8 cellular contexts compared by ENCODE assay signal in genomic region chr6:34982424-34982852, GRCh38.
DNase-seq lines count a peak whose midpoint lies in the region; TF ChIP-seq lines count a peak whose summit lies in the region.

No MANE protein-coding gene starts in this region.

- H3K4me1 Mint-ChIP-seq in H9 = peaks cover 6% of the 10 kb centered on the region in 2 experiments
- H3K4me1 Mint-ChIP-seq in glutamatergic neuron (ENCODE audit: low read depth, unreplicated experiment) = peaks cover 6% of the 10 kb centered on the region
- no peaks in the 10 kb centered on the region for H3K4me1 Mint-ChIP-seq in T-helper 2 cell treated with Interferon-gamma antibody and Interleukin-4, amounts not matched to agents 5 μg/mL and 100 μg/mL, for 36 hours (ENCODE audit: low read depth)

- TF ChIP-seq CTCF in A673 (conservative IDR thresholded peaks at IDR 0.05; ENCODE audit: low read depth, low read length) (peak; percentile 65), H9 (conservative IDR thresholded peaks at IDR 0.05) (peak; percentile 31; the same call in 2 of the 3 replicates), VCaP (conservative IDR thresholded peaks at IDR 0.05) (peak; percentile 48), glutamatergic neuron (IDR thresholded peaks at IDR 0.05; ENCODE audit: partially characterized antibody, unreplicated experiment) (no peak)

- H3K4me3 Mint-ChIP-seq in H9 (no peak overlapping the region), glutamatergic neuron (ENCODE audit: unreplicated experiment) (no peak overlapping the region)
- no peak overlapping the region for H3K4me3 Mint-ChIP-seq in T-helper 2 cell treated with Interferon-gamma antibody and Interleukin-4, amounts not matched to agents 5 μg/mL and 100 μg/mL, for 36 hours

- H3K9me3 ChIP-seq in A673 (ENCODE audit: low read depth, low read length, poor library complexity, severe bottlenecking) = no peaks in the 10 kb centered on the region
- no peaks in the 10 kb centered on the region for H3K9me3 ChIP-seq in H9 (ENCODE audit: control insufficient read depth, low read depth, low read length)

- H3K14ac ChIP-seq in H9 (ENCODE audit: insufficient read depth, low read length) = no peak overlapping the region

- H4K91ac ChIP-seq in H9 (ENCODE audit: insufficient read length, low read depth, low read length) = no peak overlapping the region

- no peak overlapping the region for H2BK20ac ChIP-seq in H9 (ENCODE audit: low read depth, low read length, poor library complexity, severe bottlenecking)

- CTCF ChIA-PET in A673 (lab: Charles Lee) = no interaction called here

- H3K36me3 Mint-ChIP-seq in H9 (ENCODE audit: insufficient read depth in 1 of 3, low read depth in 3 of 3) (peaks cover 9 to 41% (median 37%) of the 10 kb centered on the region in 3 experiments; a peak in 6 of 7 replicates), glutamatergic neuron (ENCODE audit: unreplicated experiment) (no peaks in the 10 kb centered on the region)
- peaks cover 5% of the 10 kb centered on the region for H3K36me3 Mint-ChIP-seq in T-helper 2 cell treated with Interferon-gamma antibody and Interleukin-4, amounts not matched to agents 5 μg/mL and 100 μg/mL, for 36 hours (ENCODE audit: low read depth)

- H3K23ac ChIP-seq in H9 (ENCODE audit: insufficient read length, low read depth, low read length) = no peak overlapping the region

- H3K4ac ChIP-seq in H9 (ENCODE audit: low read depth, low read length) = no peak overlapping the region

- peaks cover 17% of the 10 kb centered on the region for H3K4me1 ChIP-seq in A673 (ENCODE audit: insufficient read depth, low read length, poor library complexity, severe bottlenecking)
- H3K4me1 ChIP-seq in H9 (ENCODE audit: insufficient read depth, low read length) = no peaks in the 10 kb centered on the region

- no peaks in the 10 kb centered on the region for H3K79me2 ChIP-seq in H9 (ENCODE audit: insufficient read depth, low read length)

- peaks cover 23% of the 10 kb centered on the region for H3K36me3 ChIP-seq in A673 (ENCODE audit: insufficient read depth, low read length, poor library complexity, severe bottlenecking)

- DNase-seq in A673 (ENCODE audit: low spot score) (peak; percentile 73), H9 (no peak), iris pigment epithelial cell (ENCODE audit: low read depth) (peak; percentile 24), glutamatergic neuron (no peak), T1000 (lab: John Stamatoyannopoulos, UW) (no peak)
- DNase-seq in stimulated activated CD4-positive, alpha-beta T cell treated with anti-CD3 and anti-CD28 coated beads, Interleukin-4, amount 100 ng/mL, for 1 hour = no peak
- DNase-seq in T-helper 2 cell treated with Interferon-gamma antibody and Interleukin-4, amounts not matched to agents 5 μg/mL and 100 μg/mL, for 36 hours (ENCODE audit: low spot score) = no peak

- H3K9me3 Mint-ChIP-seq in H9 (no peaks in the 10 kb centered on the region), glutamatergic neuron (ENCODE audit: unreplicated experiment) (no peaks in the 10 kb centered on the region)
- H3K9me3 Mint-ChIP-seq in T-helper 2 cell treated with Interferon-gamma antibody and Interleukin-4, amounts not matched to agents 5 μg/mL and 100 μg/mL, for 36 hours = no peaks in the 10 kb centered on the region

- no peak overlapping the region for H3K18ac ChIP-seq in H9 (ENCODE audit: insufficient read length, low read depth, low read length)

- H3K9ac ChIP-seq in H9 (ENCODE audit: extremely low read depth, insufficient read length, low read length) = no peak overlapping the region

- no peak overlapping the region for H2BK5ac ChIP-seq in H9 (ENCODE audit: insufficient read length, low read length)

- H2AK5ac ChIP-seq in H9 (ENCODE audit: insufficient read length, low read length) = no peak overlapping the region

- POLR2A ChIA-PET in A673 (lab: Charles Lee; ENCODE audit: low non-redundant PET) = no interaction called here

- H3K27ac ChIP-seq in A673 (ENCODE audit: low read depth, low read length, poor library complexity, severe bottlenecking) (no peak overlapping the region), H9 (ENCODE audit: insufficient read length, low read depth, low read length) (no peak overlapping the region), VCaP (no peak overlapping the region)

- no peak overlapping the region for H3K4me2 ChIP-seq in H9 (ENCODE audit: insufficient read depth, insufficient read length, low read length)

- no peaks in the 10 kb centered on the region for H3K79me1 ChIP-seq in H9 (ENCODE audit: insufficient read depth, low read depth, low read length, poor library complexity, severe bottlenecking)

- H2AFZ ChIP-seq in H9 (ENCODE audit: low read length) = no peak overlapping the region

- H3K27me3 ChIP-seq in A673 (replicated peaks; ENCODE audit: insufficient read depth, low read depth, low read length, poor library complexity) (no peaks in the 10 kb centered on the region), H9 (ENCODE audit: insufficient read depth, low read length) (no peaks in the 10 kb centered on the region)

- no peak overlapping the region for H4K5ac ChIP-seq in H9 (ENCODE audit: insufficient read length, low read depth, low read length)

- H3K27ac Mint-ChIP-seq in H9 = peak overlapping the region in 2 of 3 experiments; percentile 17 to 60; a peak in 2 of 7 replicates
- H3K27ac Mint-ChIP-seq in glutamatergic neuron (ENCODE audit: unreplicated experiment) = no peak overlapping the region
- H3K27ac Mint-ChIP-seq in T-helper 2 cell treated with Interferon-gamma antibody and Interleukin-4, amounts not matched to agents 5 μg/mL and 100 μg/mL, for 36 hours = no peak overlapping the region

- H3K4me3 ChIP-seq in A673 (ENCODE audit: low read depth, low read length, poor library complexity, severe bottlenecking) = no peak overlapping the region

- no CpG with 5 or more reads among the region's 11 CpGs for WGBS in H9 (ENCODE audit: extremely low coverage, insufficient read length, low lambda C conversion rate)

- H2BK120ac ChIP-seq in H9 (ENCODE audit: low read depth, low read length, poor library complexity, severe bottlenecking) = no peak overlapping the region

- no peak overlapping the region for H2BK15ac ChIP-seq in H9 (ENCODE audit: low read depth, low read length)

- H3T11ph ChIP-seq in H9 (ENCODE audit: low read length) = no peak overlapping the region

- H2BK12ac ChIP-seq in H9 (ENCODE audit: insufficient read length, low read depth, low read length) = no peak overlapping the region

- no peak overlapping the region for H4K8ac ChIP-seq in H9 (replicated peaks; ENCODE audit: insufficient read length, low read depth, low read length)

- H3K27me3 Mint-ChIP-seq in H9 (ENCODE audit: low read depth) = no peaks in the 10 kb centered on the region
- no peaks in the 10 kb centered on the region for H3K27me3 Mint-ChIP-seq in glutamatergic neuron (ENCODE audit: unreplicated experiment)
- no peaks in the 10 kb centered on the region for H3K27me3 Mint-ChIP-seq in T-helper 2 cell treated with Interferon-gamma antibody and Interleukin-4, amounts not matched to agents 5 μg/mL and 100 μg/mL, for 36 hours (ENCODE audit: low read depth)

- intact Hi-C loops in A673 (cut with micrococcal nuclease; ENCODE audit: unreplicated experiment) = no loop called here

- H3K23me2 ChIP-seq in H9 (ENCODE audit: insufficient read length, low read depth, low read length, poor library complexity, severe bottlenecking) = no peaks in the 10 kb centered on the region

- no peak overlapping the region for H3K56ac ChIP-seq in H9 (ENCODE audit: insufficient read length, low read depth, low read length)

- BruUV-seq in A673 (replicated peaks; lab: Mats Ljungman, UMichigan) = no TSS peak

- no peaks in the 10 kb centered on the region for H4K20me1 ChIP-seq in H9 (ENCODE audit: control insufficient read depth, insufficient read depth, insufficient read length)

Comparison
In these comparisons a context has a peak if more than half of its experiments do, and no peak if none do; other contexts are left out.
1. DNase-seq: peak in A673 (single experiment) and iris pigment epithelial cell (single experiment); none in H9 (single experiment), glutamatergic neuron (single experiment), stimulated activated CD4-positive, alpha-beta T cell treated with anti-CD3 and anti-CD28 coated beads, Interleukin-4, amount 100 ng/mL, for 1 hour (single experiment), T-helper 2 cell treated with Interferon-gamma antibody and Interleukin-4, amounts not matched to agents 5 μg/mL and 100 μg/mL, for 36 hours (single experiment) and T1000 (single experiment).
2. H3K27ac Mint-ChIP-seq: peak in H9 (2 of 3); none in glutamatergic neuron (single experiment) and T-helper 2 cell treated with Interferon-gamma antibody and Interleukin-4, amounts not matched to agents 5 μg/mL and 100 μg/mL, for 36 hours (single experiment).